15 cellular contexts compared by ENCODE assay signal in the genomic region with DNA sequence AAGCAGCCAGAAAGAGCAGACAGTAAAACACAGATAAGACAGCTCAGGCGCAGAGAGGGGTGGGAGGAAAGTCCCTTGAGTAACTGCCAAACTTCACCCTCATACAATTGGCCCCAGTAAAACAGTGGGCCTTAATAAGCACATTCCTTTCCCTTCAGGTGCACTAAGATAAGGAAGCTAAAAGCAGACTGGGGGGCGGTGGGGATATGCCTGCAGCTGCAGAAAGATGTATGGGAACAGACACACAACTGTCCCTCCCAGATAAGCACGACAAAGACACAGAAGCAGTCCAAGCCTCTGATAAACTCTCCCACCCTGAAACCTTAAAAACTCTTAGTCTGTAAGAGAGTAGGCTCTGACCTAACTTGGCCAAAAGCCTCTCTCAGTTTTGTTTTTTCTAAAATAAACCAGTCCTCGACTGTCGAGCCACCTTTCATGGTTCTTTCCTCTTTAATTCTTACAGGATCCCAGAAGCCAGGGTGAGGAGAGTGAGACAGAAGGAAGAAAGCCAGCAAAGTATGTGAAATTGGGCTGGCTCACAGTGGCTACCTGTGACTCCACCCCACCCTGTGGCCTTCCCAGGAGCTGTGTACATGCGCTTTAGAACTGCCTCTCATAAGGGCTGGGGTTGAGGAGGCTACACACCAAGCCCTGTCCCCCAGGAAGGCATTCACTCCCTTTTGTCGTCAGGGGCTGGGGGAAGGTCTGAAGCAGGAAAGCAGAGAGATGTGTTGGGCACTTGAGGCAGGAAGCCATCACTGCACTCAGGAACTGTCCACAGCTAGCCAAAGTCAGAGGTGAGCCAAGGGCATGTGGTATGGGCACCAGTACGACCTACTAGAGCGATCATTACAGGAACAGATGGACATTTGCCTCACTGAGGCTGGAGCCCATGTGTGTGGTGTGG. TPM values are rescaled to one million over a fixed set of nuclear protein-coding genes. Genes with fewer than 3 reads are reported as not detected.
A peak's percentile ranks its signal among the peaks of the same experiment; 100 is the strongest.
DNase-seq lines count a peak whose midpoint lies in the region; ATAC-seq, FAIRE-seq and TF ChIP-seq lines count a peak whose summit lies in the region.
"Had no signal": no experiment of that assay in that cellular context is flagged by ENCODE, and none has a peak within 500 bp of the region (broad histone marks: within the 10 kb centered on the region; RNA-seq: fewer than 3 reads in every experiment).

No MANE protein-coding gene starts in this region.

- no peak for TF ChIP-seq POLR2A in K562 (conservative IDR thresholded peaks at IDR 0.05)

- no peaks in the 10 kb centered on the region for H3K9me3 Mint-ChIP-seq in CD8-positive, alpha-beta memory T cell
- no peaks in the 10 kb centered on the region for H3K9me3 Mint-ChIP-seq in stimulated activated memory B cell treated with anti-CD40 and anti-IgM and Interleukin-4, amounts not matched to agents 10 μg/mL and 1 μg/mL and 100 μg/mL, for 72 hours
- H3K9me3 Mint-ChIP-seq: activated CD4-positive, alpha-beta memory T cell treated with anti-CD3 and anti-CD28 coated beads for 36 hours had no signal

- 10% methylated on average over 9 of the region's 9 CpGs for WGBS in K562 (ENCODE audit: insufficient coverage, low coverage, missing lambda C conversion rate)

- peaks cover 18% of the 10 kb centered on the region for H4K20me1 ChIP-seq in K562 (replicated peaks; ENCODE audit: control insufficient read depth, insufficient read depth, low read length)

- no peaks in the 10 kb centered on the region for H3K36me3 ChIP-seq in CD8-positive, alpha-beta memory T cell (ENCODE audit: insufficient read depth, low read length)
- no peaks in the 10 kb centered on the region for H3K36me3 ChIP-seq in K562 (ENCODE audit: control insufficient read depth, insufficient read depth, low read length)
- no peaks in the 10 kb centered on the region for H3K36me3 ChIP-seq in neutrophil
- no peaks in the 10 kb centered on the region for H3K36me3 ChIP-seq in MG63
- H3K36me3 ChIP-seq: stomach had no signal

- no peak; a peak in 1 of 6 replicates for TF ChIP-seq CTCF in K562 (IDR thresholded peaks at IDR 0.05 in 2 of 3, conservative IDR thresholded peaks at IDR 0.05 in 1 of 3; ENCODE audit: insufficient read depth in 2 of 3, low read depth in 1 of 3, low read length in 3 of 3)
- TF ChIP-seq CTCF in neutrophil (IDR thresholded peaks at IDR 0.05) = no peak

- ATAC-seq in K562 (peak; percentile 90), HG03378 (IDR thresholded peaks at IDR 0.05; ENCODE audit: unreplicated experiment) (no peak)
- no peak for ATAC-seq in stimulated activated memory B cell treated with anti-CD40 and anti-IgM and Interleukin-4, amounts not matched to agents 10 μg/mL and 1 μg/mL and 100 μg/mL, for 72 hours

- intact Hi-C loops in K562 (cut with micrococcal nuclease) = no loop called here

- in situ Hi-C loops in K562 (cut with MboI) = no loop called here

- peak; percentile 97 for FAIRE-seq in K562 (lab: Jason Lieb, UNC)
- FAIRE-seq: small intestine had no signal

- H2AFZ ChIP-seq in K562 (ENCODE audit: low read depth, low read length) = peak overlapping the region; percentile 30; the same call in 1 of the 2 replicates

- no peak overlapping the region for H3K27ac Mint-ChIP-seq in CD8-positive, alpha-beta memory T cell
- no peak overlapping the region for H3K27ac Mint-ChIP-seq in stimulated activated memory B cell treated with anti-CD40 and anti-IgM and Interleukin-4, amounts not matched to agents 10 μg/mL and 1 μg/mL and 100 μg/mL, for 72 hours
- H3K27ac Mint-ChIP-seq: activated CD4-positive, alpha-beta memory T cell treated with anti-CD3 and anti-CD28 coated beads for 36 hours had no signal

- no peak for DNase-seq in CD8-positive, alpha-beta memory T cell
- DNase-seq in HUDEP-2 (lab: John Stamatoyannopoulos, UW; ENCODE audit: unreplicated experiment in 76 of 76) (peak in 75 of 76 experiments; percentile 33 to 98 (median 89)), K562 (ENCODE audit: extremely low read depth in 1 of 4, low spot score in 3 of 4) (peak; percentile 64 to 93 (median 69)), MG63 (no peak), NCI-H446 treated with DMSO at 0.1 percent for 48 hours (lab: John Stamatoyannopoulos, UW) (no peak)
- DNase-seq: activated CD4-positive, alpha-beta memory T cell treated with anti-CD3 and anti-CD28 coated beads for 36 hours; activated effector memory CD4-positive, alpha-beta T cell treated with Interleukin-2 at 50 U/mL for 16 hours; foreskin fibroblast; NCI-H2081 treated with DMSO at 0.1 percent for 48 hours; stomach had no signal

- H3K4me1 ChIP-seq in CD8-positive, alpha-beta memory T cell (ENCODE audit: insufficient read depth, low read length) = peaks cover 48% of the 10 kb centered on the region
- H3K4me1 ChIP-seq in K562 (replicated peaks in 1 of 2; ENCODE audit: control insufficient read depth in 2 of 2, insufficient read depth in 2 of 2, low read length in 2 of 2) (peaks cover 30 to 39% of the 10 kb centered on the region in 2 experiments), neutrophil (ENCODE audit: control insufficient read depth in 1 of 2, insufficient read depth in 1 of 2, low read depth in 1 of 2, low read length in 1 of 2) (peaks cover 46 to 53% of the 10 kb centered on the region in 2 experiments)

- peaks cover 30 to 55% (median 35%) of the 10 kb centered on the region in 3 donors for H3K4me1 Mint-ChIP-seq in CD8-positive, alpha-beta memory T cell
- peaks cover 34% of the 10 kb centered on the region for H3K4me1 Mint-ChIP-seq in stimulated activated memory B cell treated with anti-CD40 and anti-IgM and Interleukin-4, amounts not matched to agents 10 μg/mL and 1 μg/mL and 100 μg/mL, for 72 hours

- TF ChIP-seq EP300 in K562 (IDR thresholded peaks at IDR 0.05; ENCODE audit: low read length) = peak; percentile 98

- H3K27me3 Mint-ChIP-seq in CD8-positive, alpha-beta memory T cell = peaks cover 26 to 56% of the 10 kb centered on the region in 2 donors
- H3K27me3 Mint-ChIP-seq in stimulated activated memory B cell treated with anti-CD40 and anti-IgM and Interleukin-4, amounts not matched to agents 10 μg/mL and 1 μg/mL and 100 μg/mL, for 72 hours = peaks cover 86% of the 10 kb centered on the region

- no peak for TF ChIP-seq RAD21 in K562 (CRISPR knock-in tag; conservative IDR thresholded peaks at IDR 0.05 in 1 of 2, IDR thresholded peaks at IDR 0.05 in 1 of 2)

- peak overlapping the region; percentile 62 for H3K27ac ChIP-seq in CD8-positive, alpha-beta memory T cell (ENCODE audit: low read depth, low read length)
- H3K27ac ChIP-seq in K562 (ENCODE audit: extremely low read depth, low read depth, low read length) (peak overlapping the region; percentile 68), neutrophil (peak overlapping the region; percentile 83)
- H3K27ac ChIP-seq: stomach had no signal

- H3K4me2 ChIP-seq in K562 (ENCODE audit: insufficient read depth, low read length) = peak overlapping the region; percentile 78

- H3K36me3 Mint-ChIP-seq in CD8-positive, alpha-beta memory T cell = no peaks in the 10 kb centered on the region
- H3K36me3 Mint-ChIP-seq in stimulated activated memory B cell treated with anti-CD40 and anti-IgM and Interleukin-4, amounts not matched to agents 10 μg/mL and 1 μg/mL and 100 μg/mL, for 72 hours = no peaks in the 10 kb centered on the region
- H3K36me3 Mint-ChIP-seq: activated CD4-positive, alpha-beta memory T cell treated with anti-CD3 and anti-CD28 coated beads for 36 hours had no signal

- H3K9me1 ChIP-seq in K562 (ENCODE audit: control insufficient read depth, insufficient read depth, low read length) = no peaks in the 10 kb centered on the region

- POLR2A ChIA-PET in CD8-positive, alpha-beta memory T cell (lab: Charles Lee) = no interaction called here
- POLR2A ChIA-PET in K562 (lab: Yijun Ruan, JAX) = interaction anchor here (0.6 to 1.7 kb wide), 12 partner anchors 9 to 1592 kb away, joined by 3 to 6 read pairs (median 4); a partner anchor contains a TSS

- no TSS peak for BruUV-seq in K562 (replicated peaks; lab: Mats Ljungman, UMichigan)

- no peaks in the 10 kb centered on the region for H3K27me3 ChIP-seq in CD8-positive, alpha-beta memory T cell (ENCODE audit: insufficient read depth, low read length, poor library complexity, severe bottlenecking)
- peaks cover 0 to 12% of the 10 kb centered on the region in 2 experiments; a peak in 3 of 5 replicates for H3K27me3 ChIP-seq in K562 (ENCODE audit: control insufficient read depth in 2 of 2, insufficient read depth in 2 of 2, low read length in 2 of 2)
- H3K27me3 ChIP-seq in neutrophil = peaks cover 14% of the 10 kb centered on the region
- peaks cover 44% of the 10 kb centered on the region for H3K27me3 ChIP-seq in MG63

- H3K9ac ChIP-seq in K562 (ENCODE audit: insufficient read depth in 1 of 2, low read depth in 2 of 2, low read length in 2 of 2) = peak overlapping the region in 1 of 2 experiments; percentile 6; a peak in 1 of 4 replicates

- H3K4me3 ChIP-seq in CD8-positive, alpha-beta memory T cell (ENCODE audit: low read length) = no peak overlapping the region
- H3K4me3 ChIP-seq in K562 (no peak overlapping the region), neutrophil (ENCODE audit: low read depth in 1 of 2, low read length in 1 of 2) (no peak overlapping the region), MG63 (no peak overlapping the region)
- H3K4me3 ChIP-seq: stomach had no signal

- H3K79me2 ChIP-seq in K562 (ENCODE audit: control insufficient read depth, insufficient read depth, low read length) = no peaks in the 10 kb centered on the region

- CTCF ChIA-PET in CD8-positive, alpha-beta memory T cell (lab: Charles Lee) = interaction anchor here (1.7 kb wide), 1 partner anchor 9 kb away, joined by 7 read pairs; no protein-coding TSS in a partner anchor
- CTCF ChIA-PET in K562 (lab: Yijun Ruan, JAX; ENCODE audit: low intra/inter-chr PET ratio) = no interaction called here

- H3K9me3 ChIP-seq in CD8-positive, alpha-beta memory T cell (ENCODE audit: low read length) = no peaks in the 10 kb centered on the region
- no peaks in the 10 kb centered on the region for H3K9me3 ChIP-seq in K562 (replicated peaks; ENCODE audit: control insufficient read depth, insufficient read depth, low read depth, low read length)
- H3K9me3 ChIP-seq in neutrophil = no peaks in the 10 kb centered on the region
- peaks cover 2% of the 10 kb centered on the region; the same call in 1 of the 2 replicates for H3K9me3 ChIP-seq in MG63
- H3K9me3 ChIP-seq: stomach had no signal

- H3K4me3 Mint-ChIP-seq in CD8-positive, alpha-beta memory T cell = peak overlapping the region in 1 of 7 donors; percentile 49
- H3K4me3 Mint-ChIP-seq in stimulated activated memory B cell treated with anti-CD40 and anti-IgM and Interleukin-4, amounts not matched to agents 10 μg/mL and 1 μg/mL and 100 μg/mL, for 72 hours = no peak overlapping the region
- H3K4me3 Mint-ChIP-seq: activated CD4-positive, alpha-beta memory T cell treated with anti-CD3 and anti-CD28 coated beads for 36 hours had no signal

RNA-seq across cellular contexts. Expression of a gene that starts 4.6 kb away (rescaled TPM):
- not detected for total RNA-seq in CD8-positive, alpha-beta memory T cell
- not detected for polyA plus RNA-seq in CD8-positive, alpha-beta memory T cell
- 0.23 and 0.37 TPM in 2 replicates for total RNA-seq in K562 (2011; cell fraction: chromatin; rRNA removed; ENCODE audit: low replicate concordance)
- not detected in 2 replicates for total RNA-seq in K562 (2011; cell fraction: nucleolus; rRNA removed)
- total RNA-seq in K562 (2011; cell fraction: nucleoplasm; rRNA removed) = not detected in 2 replicates
- not detected in 2 replicates for total RNA-seq in K562 (2014; rRNA removed)
- not detected in 2 replicates for total RNA-seq in K562 (2014; rRNA removed; fragmentation: Illumina TruSeq; extraction: Trizol)
- not detected in 2 replicates for total RNA-seq in K562 (2015; rRNA removed; fragmentation: Illumina TruSeq; extraction: Trizol)
- 0.13 and 0.22 TPM in 2 replicates for total RNA-seq in K562 (2021)
- polyA plus RNA-seq in K562 (2011; rRNA removed) = 0.06 and 0.08 TPM in 2 replicates
- polyA plus RNA-seq in K562 (2011; cell fraction: cytosol; rRNA removed) = 0.12 and 0.16 TPM in 2 replicates
- 0.22 and 0.55 TPM in 2 replicates for polyA plus RNA-seq in K562 (2011; cell fraction: nucleus; rRNA removed)
- 0.04 and 0.65 TPM in 2 replicates for polyA plus RNA-seq in K562 (2012)
- 0.07 TPM in 1 of 2 replicates, not detected in the other for polyA plus RNA-seq in K562 (2014; fragmentation: Illumina TruSeq; extraction: Trizol)
- polyA plus RNA-seq in K562 (2014; fragmentation: Nextera tagmentation; extraction: Ambion mirVana) = under 1 TPM in 1 of 2 experiments, not detected in 1; 0.11 TPM
- polyA plus RNA-seq in K562 (2014; rRNA removed) = not detected in 2 replicates
- not detected in 2 replicates for polyA minus RNA-seq in K562 (2011; rRNA and poly(A)+ RNA removed)
- polyA minus RNA-seq in K562 (2011; cell fraction: cytosol; rRNA and poly(A)+ RNA removed) = not detected in 2 replicates
- polyA minus RNA-seq in K562 (2011; cell fraction: nucleus; rRNA and poly(A)+ RNA removed) = 0.11 and 0.27 TPM in 2 replicates
- total RNA-seq in MG63 (2014; rRNA removed; shearing (Covaris generic); ENCODE audit: low replicate concordance) = not detected in 2 replicates
- total RNA-seq: activated CD4-positive, alpha-beta memory T cell treated with anti-CD3 and anti-CD28 coated beads for 36 hours; omental fat pad; stomach had no signal

RNA-seq across cellular contexts. Expression of a gene that starts 13.6 kb away (rescaled TPM):
- 1 to 10 TPM; 1.6 to 2.3 TPM for total RNA-seq in CD8-positive, alpha-beta memory T cell
- polyA plus RNA-seq in CD8-positive, alpha-beta memory T cell = 4.7 TPM
- total RNA-seq in K562 (2011; cell fraction: chromatin; rRNA removed; ENCODE audit: low replicate concordance) = not detected in 2 replicates
- not detected in 2 replicates for total RNA-seq in K562 (2011; cell fraction: nucleolus; rRNA removed)
- total RNA-seq in K562 (2011; cell fraction: nucleoplasm; rRNA removed) = not detected in 2 replicates
- total RNA-seq in K562 (2014; rRNA removed) = not detected in 2 replicates
- not detected in 2 replicates for total RNA-seq in K562 (2014; rRNA removed; fragmentation: Illumina TruSeq; extraction: Trizol)
- not detected in 2 replicates for total RNA-seq in K562 (2015; rRNA removed; fragmentation: Illumina TruSeq; extraction: Trizol)
- total RNA-seq in K562 (2021) = 0.34 and 0.80 TPM in 2 replicates
- polyA plus RNA-seq in K562 (2011; rRNA removed) = not detected in 2 replicates
- polyA plus RNA-seq in K562 (2011; cell fraction: cytosol; rRNA removed) = not detected in 2 replicates
- not detected in 2 replicates for polyA plus RNA-seq in K562 (2011; cell fraction: nucleus; rRNA removed)
- polyA plus RNA-seq in K562 (2012) = not detected in 2 replicates
- polyA plus RNA-seq in K562 (2014; fragmentation: Illumina TruSeq; extraction: Trizol) = not detected in 2 replicates
- not detected for polyA plus RNA-seq in K562 (2014; fragmentation: Nextera tagmentation; extraction: Ambion mirVana)
- polyA plus RNA-seq in K562 (2014; rRNA removed) = not detected in 2 replicates
- polyA minus RNA-seq in K562 (2011; rRNA and poly(A)+ RNA removed) = not detected in 2 replicates
- not detected in 2 replicates for polyA minus RNA-seq in K562 (2011; cell fraction: cytosol; rRNA and poly(A)+ RNA removed)
- polyA minus RNA-seq in K562 (2011; cell fraction: nucleus; rRNA and poly(A)+ RNA removed) = not detected in 2 replicates
- not detected in 2 replicates for total RNA-seq in MG63 (2014; rRNA removed; shearing (Covaris generic); ENCODE audit: low replicate concordance)
- total RNA-seq: activated CD4-positive, alpha-beta memory T cell treated with anti-CD3 and anti-CD28 coated beads for 36 hours had no signal

RNA-seq across cellular contexts. Expression of a gene that starts 31.3 kb away (rescaled TPM):
- not detected for total RNA-seq in CD8-positive, alpha-beta memory T cell
- polyA plus RNA-seq in CD8-positive, alpha-beta memory T cell = not detected
- total RNA-seq in K562 (2011; cell fraction: chromatin; rRNA removed; ENCODE audit: low replicate concordance) = not detected in 2 replicates
- total RNA-seq in K562 (2011; cell fraction: nucleolus; rRNA removed) = not detected in 2 replicates
- total RNA-seq in K562 (2011; cell fraction: nucleoplasm; rRNA removed) = not detected in 2 replicates
- not detected in 2 replicates for total RNA-seq in K562 (2014; rRNA removed)
- not detected in 2 replicates for total RNA-seq in K562 (2014; rRNA removed; fragmentation: Illumina TruSeq; extraction: Trizol)
- total RNA-seq in K562 (2015; rRNA removed; fragmentation: Illumina TruSeq; extraction: Trizol) = not detected in 2 replicates
- total RNA-seq in K562 (2021) = not detected in 2 replicates
- polyA plus RNA-seq in K562 (2011; rRNA removed) = not detected in 2 replicates
- not detected in 2 replicates for polyA plus RNA-seq in K562 (2011; cell fraction: cytosol; rRNA removed)
- not detected in 2 replicates for polyA plus RNA-seq in K562 (2011; cell fraction: nucleus; rRNA removed)
- polyA plus RNA-seq in K562 (2012) = 0.11 TPM in 1 of 2 replicates, not detected in the other
- polyA plus RNA-seq in K562 (2014; fragmentation: Illumina TruSeq; extraction: Trizol) = not detected in 2 replicates
- not detected for polyA plus RNA-seq in K562 (2014; fragmentation: Nextera tagmentation; extraction: Ambion mirVana)
- polyA plus RNA-seq in K562 (2014; rRNA removed) = not detected in 2 replicates
- polyA minus RNA-seq in K562 (2011; rRNA and poly(A)+ RNA removed) = not detected in 2 replicates
- not detected in 2 replicates for polyA minus RNA-seq in K562 (2011; cell fraction: cytosol; rRNA and poly(A)+ RNA removed)
- not detected in 2 replicates for polyA minus RNA-seq in K562 (2011; cell fraction: nucleus; rRNA and poly(A)+ RNA removed)
- not detected in 2 replicates for total RNA-seq in MG63 (2014; rRNA removed; shearing (Covaris generic); ENCODE audit: low replicate concordance)
- total RNA-seq: activated CD4-positive, alpha-beta memory T cell treated with anti-CD3 and anti-CD28 coated beads for 36 hours; omental fat pad; stomach had no signal
- polyA plus RNA-seq: small intestine had no signal

RNA-seq across cellular contexts. Expression of a gene that starts 31.4 kb away (rescaled TPM):
- total RNA-seq in CD8-positive, alpha-beta memory T cell = not detected
- polyA plus RNA-seq in CD8-positive, alpha-beta memory T cell = not detected
- total RNA-seq in K562 (2011; cell fraction: chromatin; rRNA removed; ENCODE audit: low replicate concordance) = not detected in 2 replicates
- not detected in 2 replicates for total RNA-seq in K562 (2011; cell fraction: nucleolus; rRNA removed)
- not detected in 2 replicates for total RNA-seq in K562 (2011; cell fraction: nucleoplasm; rRNA removed)
- total RNA-seq in K562 (2014; rRNA removed) = not detected in 2 replicates
- total RNA-seq in K562 (2014; rRNA removed; fragmentation: Illumina TruSeq; extraction: Trizol) = not detected in 2 replicates
- not detected in 2 replicates for total RNA-seq in K562 (2015; rRNA removed; fragmentation: Illumina TruSeq; extraction: Trizol)
- total RNA-seq in K562 (2021) = not detected in 2 replicates
- not detected in 2 replicates for polyA plus RNA-seq in K562 (2011; rRNA removed)
- not detected in 2 replicates for polyA plus RNA-seq in K562 (2011; cell fraction: cytosol; rRNA removed)
- polyA plus RNA-seq in K562 (2011; cell fraction: nucleus; rRNA removed) = not detected in 2 replicates
- not detected in 2 replicates for polyA plus RNA-seq in K562 (2012)
- not detected in 2 replicates for polyA plus RNA-seq in K562 (2014; fragmentation: Illumina TruSeq; extraction: Trizol)
- not detected for polyA plus RNA-seq in K562 (2014; fragmentation: Nextera tagmentation; extraction: Ambion mirVana)
- polyA plus RNA-seq in K562 (2014; rRNA removed) = not detected in 2 replicates
- polyA minus RNA-seq in K562 (2011; rRNA and poly(A)+ RNA removed) = not detected in 2 replicates
- not detected in 2 replicates for polyA minus RNA-seq in K562 (2011; cell fraction: cytosol; rRNA and poly(A)+ RNA removed)
- polyA minus RNA-seq in K562 (2011; cell fraction: nucleus; rRNA and poly(A)+ RNA removed) = not detected in 2 replicates
- not detected in 2 replicates for total RNA-seq in MG63 (2014; rRNA removed; shearing (Covaris generic); ENCODE audit: low replicate concordance)
- total RNA-seq: activated CD4-positive, alpha-beta memory T cell treated with anti-CD3 and anti-CD28 coated beads for 36 hours had no signal

RNA-seq across cellular contexts. Expression of a gene that starts 46.8 kb away (rescaled TPM):
- not detected for total RNA-seq in CD8-positive, alpha-beta memory T cell
- polyA plus RNA-seq in CD8-positive, alpha-beta memory T cell = not detected
- total RNA-seq in K562 (2011; cell fraction: chromatin; rRNA removed; ENCODE audit: low replicate concordance) = not detected in 2 replicates
- total RNA-seq in K562 (2011; cell fraction: nucleolus; rRNA removed) = not detected in 2 replicates
- total RNA-seq in K562 (2011; cell fraction: nucleoplasm; rRNA removed) = not detected in 2 replicates
- total RNA-seq in K562 (2014; rRNA removed) (not detected in 2 replicates), K562 (2014; rRNA removed; fragmentation: Illumina TruSeq; extraction: Trizol) (not detected in 2 replicates), K562 (2015; rRNA removed; fragmentation: Illumina TruSeq; extraction: Trizol) (not detected in 2 replicates), K562 (2021) (0.42 and 0.60 TPM in 2 replicates)
- polyA plus RNA-seq in K562 (2011; rRNA removed) (not detected in 2 replicates), K562 (2014; fragmentation: Illumina TruSeq; extraction: Trizol) (not detected in 2 replicates), K562 (2014; fragmentation: Nextera tagmentation; extraction: Ambion mirVana) (under 1 TPM in 1 of 2 experiments, not detected in 1; 0.15 TPM), K562 (2014; rRNA removed) (not detected in 2 replicates)
- not detected in 2 replicates for polyA plus RNA-seq in K562 (2011; cell fraction: cytosol; rRNA removed)
- polyA plus RNA-seq in K562 (2011; cell fraction: nucleus; rRNA removed) = not detected in 2 replicates
- polyA plus RNA-seq in K562 (2012) = not detected in 2 replicates
- polyA minus RNA-seq in K562 (2011; rRNA and poly(A)+ RNA removed) = not detected in 2 replicates
- polyA minus RNA-seq in K562 (2011; cell fraction: cytosol; rRNA and poly(A)+ RNA removed) = not detected in 2 replicates
- not detected in 2 replicates for polyA minus RNA-seq in K562 (2011; cell fraction: nucleus; rRNA and poly(A)+ RNA removed)
- not detected in 2 replicates for total RNA-seq in MG63 (2014; rRNA removed; shearing (Covaris generic); ENCODE audit: low replicate concordance)
- total RNA-seq: activated CD4-positive, alpha-beta memory T cell treated with anti-CD3 and anti-CD28 coated beads for 36 hours had no signal

Comparison
In these comparisons a context has a peak if more than half of its experiments do, and no peak if none do; other contexts are left out.
1. DNase-seq: peak in HUDEP-2 (75 of 76) and K562 (4 of 4); none in CD8-positive, alpha-beta memory T cell (0 of 5), MG63 (single experiment) and NCI-H446 treated with DMSO at 0.1 percent for 48 hours (single experiment).
2. Peak in every context shown above with its lines, with median percentiles within 50 percentile points of each other: H3K27ac ChIP-seq.